In the genomic region with DNA sequence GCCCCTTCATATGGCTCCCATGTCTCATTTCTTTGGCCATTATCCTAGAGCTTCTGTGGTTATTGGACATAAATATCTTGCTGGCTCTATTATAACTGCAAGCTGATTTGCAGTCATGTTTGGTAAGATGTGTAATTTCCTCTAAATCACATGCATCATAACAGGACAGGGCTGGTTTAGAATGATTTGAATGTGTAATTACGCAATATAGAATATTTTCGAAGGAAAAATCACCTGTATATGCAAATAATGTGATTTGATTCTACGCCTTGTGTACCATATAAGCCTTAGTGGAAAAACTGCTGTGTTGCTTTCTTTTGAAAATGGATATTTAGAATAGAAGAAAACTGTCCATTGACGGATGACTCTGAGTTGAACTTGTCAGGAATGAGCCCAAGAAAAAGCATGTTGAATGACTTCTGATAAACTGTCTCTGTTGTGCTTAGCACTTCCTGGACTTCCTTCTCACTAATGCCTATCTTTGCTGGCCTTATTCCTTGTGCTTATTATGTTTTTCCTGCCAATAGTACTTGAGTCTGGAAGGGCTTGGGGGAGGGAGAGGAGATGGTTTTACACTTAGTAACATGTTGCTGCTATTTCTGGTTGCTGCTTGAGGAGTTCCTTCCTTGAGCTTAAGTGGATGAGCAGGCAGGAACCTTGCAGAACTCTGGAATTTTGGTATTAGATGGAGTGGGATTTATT, we compare ENCODE assay signal across 10 cellular contexts. TPM values are rescaled to one million over a fixed set of nuclear protein-coding genes. Genes with fewer than 3 reads are reported as not detected.
DNase-seq lines count a peak whose midpoint lies in the region; ATAC-seq, FAIRE-seq and TF ChIP-seq lines count a peak whose summit lies in the region.
"Had no signal": no experiment of that assay in that cellular context is flagged by ENCODE, and none has a peak within 500 bp of the region (broad histone marks: within the 10 kb centered on the region; RNA-seq: fewer than 3 reads in every experiment).

No MANE protein-coding gene starts in this region.

- no peak overlapping the region for H2BK5ac ChIP-seq in IMR-90 (ENCODE audit: low read depth, low read length, poor library complexity, severe bottlenecking)

- H3K4me2 ChIP-seq in IMR-90 (ENCODE audit: low read depth, low read length), result peak overlapping the region; percentile 12; the same call in 1 of the 2 replicates

- H3K27ac Mint-ChIP-seq in activated naive CD4-positive, alpha-beta T cell treated with anti-CD3 and anti-CD28 coated beads, Interleukin-2, amount 50 U/mL, for 72 hours, result no peak overlapping the region

- peaks cover 0 to 4% of the 10 kb centered on the region in 2 donors for H3K36me3 Mint-ChIP-seq in activated naive CD4-positive, alpha-beta T cell treated with anti-CD3 and anti-CD28 coated beads, Interleukin-2, amount 50 U/mL, for 72 hours

- no peak for TF ChIP-seq RAD21 in IMR-90 (IDR thresholded peaks at IDR 0.05; ENCODE audit: low read length)

- BruUV-seq in IMR-90 (replicated peaks; lab: Mats Ljungman, UMichigan), result no TSS peak

- H3K56ac ChIP-seq in IMR-90 (ENCODE audit: extremely low read depth, insufficient read depth, low read length), result no peak overlapping the region

- dilution Hi-C loops in IMR-90 (cut with HindIII; ENCODE audit: low sequenced_read_pairs, unreplicated experiment), result no loop called here

- CTCF ChIA-PET in IMR-90 (lab: Yijun Ruan, JAX), result interaction anchor here (0.8 kb wide), 1 partner anchor 200 kb away, joined by 3 read pairs; no protein-coding TSS in a partner anchor

- no peak overlapping the region for H4K5ac ChIP-seq in IMR-90 (ENCODE audit: low read depth, low read length)

- H3K4ac ChIP-seq in IMR-90 (ENCODE audit: low read depth, low read length), result no peak overlapping the region

- no peak overlapping the region for H2BK120ac ChIP-seq in IMR-90 (ENCODE audit: low read depth, low read length)

- H3K79me1 ChIP-seq in IMR-90 (ENCODE audit: low read depth in 1 of 2, low read length in 2 of 2), result peaks cover 0 to 21% of the 10 kb centered on the region in 2 experiments

- H2AFZ ChIP-seq in IMR-90 (replicated peaks; ENCODE audit: low read length, poor library complexity), result no peak overlapping the region

- H3K27ac ChIP-seq in IMR-90 (ENCODE audit: insufficient read depth, low read length) (no peak overlapping the region), testis (no peak overlapping the region)
- H3K27ac ChIP-seq: VCaP had no signal

- H3K9me1 ChIP-seq in IMR-90 (ENCODE audit: insufficient read depth, low read length), result 0 out of 2 replicates have a peak, but pooled peaks cover 10% of the 10 kb centered on the region

- TF ChIP-seq CTCF in IMR-90 (conservative IDR thresholded peaks at IDR 0.05; ENCODE audit: low read depth, low read length), result no peak
- TF ChIP-seq CTCF in bronchial epithelial cell (IDR thresholded peaks at IDR 0.05; ENCODE audit: insufficient read depth, low read length, severe bottlenecking), result no peak
- no peak for TF ChIP-seq CTCF in testis (IDR thresholded peaks at IDR 0.05)

- WGBS in IMR-90 (ENCODE audit: extremely low coverage in 2 of 2, insufficient read length in 1 of 2), 2 experiments, result no CpG with 5 or more reads among the region's 4 CpGs
- 61 to 67% methylated on average over 4 of the region's 4 CpGs for WGBS in testis, 2 donors

- DNase-seq in IMR-90 (peak; percentile 87), bronchial epithelial cell (ENCODE audit: low read depth) (peak; percentile 89), kidney glomerular epithelial cell (lab: John Stamatoyannopoulos, UW) (peak; percentile 85), testis (peak; percentile 51), NCI-H748 treated with DMSO at 0.1 percent for 48 hours (lab: John Stamatoyannopoulos, UW) (no peak), D341Med (ENCODE audit: low spot score) (no peak)
- DNase-seq in activated naive CD4-positive, alpha-beta T cell treated with anti-CD3 and anti-CD28 coated beads, Interleukin-2, amount 50 U/mL, for 72 hours (ENCODE audit: low spot score in 2 of 2), result no peak
- DNase-seq: NCI-H2081 had no signal

- H4K91ac ChIP-seq in IMR-90 (ENCODE audit: insufficient read depth, low read depth, low read length), result no peak overlapping the region

- H3K23ac ChIP-seq in IMR-90 (ENCODE audit: low read depth, low read length), result no peak overlapping the region

- no peaks in the 10 kb centered on the region for H3K9me3 Mint-ChIP-seq in activated naive CD4-positive, alpha-beta T cell treated with anti-CD3 and anti-CD28 coated beads, Interleukin-2, amount 50 U/mL, for 72 hours

- H3K9ac ChIP-seq in IMR-90 (ENCODE audit: low read depth, low read length), result no peak overlapping the region

- H3K27me3 ChIP-seq in IMR-90 (ENCODE audit: control insufficient read depth, insufficient read depth, low read length), result no peaks in the 10 kb centered on the region
- no peaks in the 10 kb centered on the region for H3K27me3 ChIP-seq in bronchial epithelial cell (ENCODE audit: control insufficient read depth, insufficient read depth, low read length)
- no peaks in the 10 kb centered on the region for H3K27me3 ChIP-seq in testis

- H3K36me3 ChIP-seq in IMR-90 (ENCODE audit: control insufficient read depth, insufficient read depth, low read length) (no peaks in the 10 kb centered on the region), bronchial epithelial cell (ENCODE audit: control insufficient read depth, insufficient read depth, low read length) (no peaks in the 10 kb centered on the region), testis (ENCODE audit: low read depth, missing control alignments) (no peaks in the 10 kb centered on the region)

- H3K14ac ChIP-seq in IMR-90 (replicated peaks; ENCODE audit: low read depth, low read length), result no peak overlapping the region

- no peak overlapping the region for H2AK9ac ChIP-seq in IMR-90 (replicated peaks; ENCODE audit: low read depth, low read length, poor library complexity)

- no peak overlapping the region for H2BK20ac ChIP-seq in IMR-90 (ENCODE audit: low read depth, low read length)

- H2AK5ac ChIP-seq in IMR-90 (ENCODE audit: low read depth, low read length), result peak overlapping the region; percentile 6; the same call in 1 of the 2 replicates

- intact Hi-C loops in IMR-90 (cut with micrococcal nuclease) (loop anchor here (5.0 kb wide), 1 partner anchor 36 kb away; no protein-coding TSS in a partner anchor), testis (cut with DNase I; ENCODE audit: low total_unique reads) (loop anchor here (10.0 kb wide), 1 partner anchor 68 kb away; no protein-coding TSS in a partner anchor)

- H3K4me3 ChIP-seq in IMR-90 (ENCODE audit: insufficient read depth, low read depth, low read length), result no peak overlapping the region
- H3K4me3 ChIP-seq in bronchial epithelial cell (ENCODE audit: low read depth, low read length), result no peak overlapping the region
- no peak overlapping the region for H3K4me3 ChIP-seq in testis

- peak; percentile 47 for FAIRE-seq in bronchial epithelial cell (lab: Jason Lieb, UNC)

- in situ Hi-C loops in IMR-90 (cut with MboI; ENCODE audit: low sequenced_read_pairs), result no loop called here

- TF ChIP-seq POLR2A in IMR-90 (IDR thresholded peaks at IDR 0.05; ENCODE audit: low read depth, low read length) (no peak), testis (IDR thresholded peaks at IDR 0.05) (no peak)

- H3K9me3 ChIP-seq in IMR-90 (ENCODE audit: control insufficient read depth, insufficient read depth, low read length) (no peaks in the 10 kb centered on the region), testis (no peaks in the 10 kb centered on the region)

- no peak overlapping the region for H3K18ac ChIP-seq in IMR-90 (ENCODE audit: low read depth, low read length)

- H2BK15ac ChIP-seq in IMR-90 (ENCODE audit: low read depth, low read length), result no peak overlapping the region

- POLR2A ChIA-PET in IMR-90 (lab: Charles Lee; ENCODE audit: unreplicated experiment), result no interaction called here

- ATAC-seq in IMR-90 (ENCODE audit: low read depth), result peak; percentile 92
- ATAC-seq in activated naive CD4-positive, alpha-beta T cell treated with anti-CD3 and anti-CD28 coated beads, Interleukin-2, amount 50 U/mL, for 72 hours, result no peak
- ATAC-seq in HG03039 (IDR thresholded peaks at IDR 0.05; ENCODE audit: unreplicated experiment), result no peak

- peaks cover 3% of the 10 kb centered on the region; the same call in 1 of the 2 replicates for H3K4me1 ChIP-seq in IMR-90 (ENCODE audit: control insufficient read depth, insufficient read depth, low read length)
- peaks cover 23% of the 10 kb centered on the region for H3K4me1 ChIP-seq in testis

- H4K20me1 ChIP-seq in IMR-90 (ENCODE audit: insufficient read depth, low read length), result no peaks in the 10 kb centered on the region

- no peak overlapping the region for H4K8ac ChIP-seq in IMR-90 (ENCODE audit: low read depth in 2 of 2, low read length in 2 of 2)

TF ChIP-seq in IMR-90, 13 proteins besides CTCF, POLR2A, EP300 and RAD21:
- peak; percentile 88 for TF ChIP-seq CEBPB (IDR thresholded peaks at IDR 0.05; ENCODE audit: low read depth, low read length)
- TF ChIP-seq, protein P1, sequence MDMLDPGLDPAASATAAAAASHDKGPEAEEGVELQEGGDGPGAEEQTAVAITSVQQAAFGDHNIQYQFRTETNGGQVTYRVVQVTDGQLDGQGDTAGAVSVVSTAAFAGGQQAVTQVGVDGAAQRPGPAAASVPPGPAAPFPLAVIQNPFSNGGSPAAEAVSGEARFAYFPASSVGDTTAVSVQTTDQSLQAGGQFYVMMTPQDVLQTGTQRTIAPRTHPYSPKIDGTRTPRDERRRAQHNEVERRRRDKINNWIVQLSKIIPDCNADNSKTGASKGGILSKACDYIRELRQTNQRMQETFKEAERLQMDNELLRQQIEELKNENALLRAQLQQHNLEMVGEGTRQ (IDR thresholded peaks at IDR 0.05; ENCODE audit: low read depth, low read length), result no peak

RNA-seq across cellular contexts. Expression of gene CACHD1, which starts 6.5 kb away (rescaled TPM):
- total RNA-seq in IMR-90 (2012; rRNA removed), result 5.6 and 5.9 TPM in 2 replicates
- 2.5 and 2.9 TPM in 2 replicates for polyA plus RNA-seq in IMR-90 (2012; rRNA removed)
- polyA plus RNA-seq in IMR-90 (2012; cell fraction: cytosol; rRNA removed), result 1.0 TPM in 2 replicates
- 1.2 and 3.7 TPM in 2 replicates for polyA plus RNA-seq in IMR-90 (2012; cell fraction: nucleus; rRNA removed; ENCODE audit: low replicate concordance)
- 0.77 and 1.8 TPM in 2 replicates for total RNA-seq in bronchial epithelial cell
- 10 to 100 TPM in 1 of 2 donors, 1 to 10 TPM in 1; 8.3 to 10.3 TPM for total RNA-seq in testis
- 7.4 TPM for polyA plus RNA-seq in testis (ENCODE audit: insufficient read depth, low read depth, low replicate concordance)
- total RNA-seq in activated naive CD4-positive, alpha-beta T cell treated with anti-CD3 and anti-CD28 coated beads, Interleukin-2, amount 50 U/mL, for 72 hours, result 1 to 10 TPM; 1.1 to 1.6 TPM

Comparison
In these comparisons a context has a peak if more than half of its experiments do, and no peak if none do; other contexts are left out.
1. DNase-seq: peak in IMR-90 (single experiment), bronchial epithelial cell (single experiment), kidney glomerular epithelial cell (single experiment) and testis (single experiment); none in activated naive CD4-positive, alpha-beta T cell treated with anti-CD3 and anti-CD28 coated beads, Interleukin-2, amount 50 U/mL, for 72 hours (0 of 2), NCI-H748 treated with DMSO at 0.1 percent for 48 hours (single experiment) and D341Med (single experiment).